ENCODE assay signal across 31 cellular contexts in genomic region chr7:27487509-27487908, GRCh38.
DNase-seq lines count a peak whose midpoint lies in the region; ATAC-seq and TF ChIP-seq lines count a peak whose summit lies in the region.
"Had no signal": no experiment of that assay in that cellular context is flagged by ENCODE, and none has a peak within 500 bp of the region (broad histone marks: within the 10 kb centered on the region; RNA-seq: fewer than 3 reads in every experiment).

No MANE protein-coding gene starts in this region.

- H4K12ac ChIP-seq in trophoblast cell (ENCODE audit: low read depth, low read length), result no peak overlapping the region

- H3K36me3 ChIP-seq in trophoblast cell (ENCODE audit: control insufficient read depth in 1 of 2, insufficient read depth in 2 of 2, low read length in 2 of 2) (no peaks in the 10 kb centered on the region), spleen (no peaks in the 10 kb centered on the region), upper lobe of right lung (no peaks in the 10 kb centered on the region)
- H3K36me3 ChIP-seq: BE2C; BLaER1; BLaER1 treated with 17β-estradiol and CSF1 and Interleukin-3, amounts not matched to agents 10 nM and 100 nM had no signal

- H3K79me1 ChIP-seq in trophoblast cell (ENCODE audit: low read length), result no peaks in the 10 kb centered on the region

- H2BK12ac ChIP-seq in trophoblast cell (ENCODE audit: low read length), result no peak overlapping the region

- no peak overlapping the region for H3K4me2 ChIP-seq in trophoblast cell (ENCODE audit: low read length)
- H3K4me2 ChIP-seq: A549; BLaER1; BLaER1 treated with 17β-estradiol and CSF1 and Interleukin-3, amounts not matched to agents 10 nM and 100 nM had no signal

- H3K9ac ChIP-seq in trophoblast cell (ENCODE audit: low read length), result peak overlapping the region; percentile 66
- H3K9ac ChIP-seq: BLaER1; BLaER1 treated with 17β-estradiol and CSF1 and Interleukin-3, amounts not matched to agents 10 nM and 100 nM had no signal

- no peak overlapping the region for H3K23ac ChIP-seq in trophoblast cell (ENCODE audit: low read length)

- H2AFZ ChIP-seq in trophoblast cell (ENCODE audit: insufficient read depth, low read length, poor library complexity), result no peak overlapping the region

- no peaks in the 10 kb centered on the region for H3K79me2 ChIP-seq in trophoblast cell (ENCODE audit: control insufficient read depth, insufficient read depth, low read length, poor library complexity)

- no peak overlapping the region for H3K27ac ChIP-seq in trophoblast cell (ENCODE audit: low read depth, low read length)
- no peak overlapping the region for H3K27ac ChIP-seq in spleen
- no peak overlapping the region for H3K27ac ChIP-seq in upper lobe of right lung
- H3K27ac ChIP-seq: 22Rv1; A549; BLaER1; BLaER1 treated with 17β-estradiol and CSF1 and Interleukin-3, amounts not matched to agents 10 nM and 100 nM; C4-2B had no signal

- H3K4me1 ChIP-seq in trophoblast cell (ENCODE audit: control insufficient read depth in 1 of 2, insufficient read depth in 2 of 2, low read length in 2 of 2) (no peaks in the 10 kb centered on the region), spleen (no peaks in the 10 kb centered on the region), upper lobe of right lung (no peaks in the 10 kb centered on the region)
- H3K4me1 ChIP-seq: A549; BE2C; BLaER1; BLaER1 treated with 17β-estradiol and CSF1 and Interleukin-3, amounts not matched to agents 10 nM and 100 nM; Caco-2 had no signal

- no CpG with 5 or more reads among the region's 8 CpGs for WGBS in trophoblast cell (ENCODE audit: extremely low coverage, insufficient coverage, insufficient read length)
- 66 to 83% (median 81%) methylated on average over 8 of the region's 8 CpGs for WGBS in spleen, 5 donors

- TF ChIP-seq POLR2A in spleen (IDR thresholded peaks at IDR 0.05), result no peak

- H2BK120ac ChIP-seq in trophoblast cell (ENCODE audit: insufficient read depth, low read length, poor library complexity), result no peak overlapping the region

- DNase-seq in trophoblast cell (no peak), spleen (peak; percentile 54), upper lobe of right lung (peak; percentile 52), activated gamma-delta T cell (lab: John Stamatoyannopoulos, UW) (no peak), pons (ENCODE audit: low spot score) (no peak)
- DNase-seq: 8988T; ACHN; AML-193; BE2C; C1 segment of cervical spinal cord; Caco-2; Calu3; CD4-positive, alpha-beta memory T cell; CD4-positive, alpha-beta T cell; CD4-positive, CD25-positive, alpha-beta regulatory T cell; CD8-positive, alpha-beta memory T cell; CD8-positive, alpha-beta T cell; COR-L47; DMS 273 treated with DMSO at 0.1 percent for 48 hours; DMS153; DMS53; DMS79; DMS79 treated with DMSO at 0.1 percent for 48 hours; DND-41; EL had no signal

- no peak overlapping the region for H2AK5ac ChIP-seq in trophoblast cell (ENCODE audit: low read length)

- H3K4me3 ChIP-seq in trophoblast cell (ENCODE audit: low read depth, low read length) (no peak overlapping the region), spleen (no peak overlapping the region), upper lobe of right lung (no peak overlapping the region)
- H3K4me3 ChIP-seq: A549; BLaER1; BLaER1 treated with 17β-estradiol and CSF1 and Interleukin-3, amounts not matched to agents 10 nM and 100 nM had no signal

- intact Hi-C loops in spleen (cut with DNase I; ENCODE audit: low total_unique reads) (no loop called here), upper lobe of right lung (cut with DNase I) (no loop called here)

- no peak overlapping the region for H3K14ac ChIP-seq in trophoblast cell (ENCODE audit: low read length)

- no peak overlapping the region for H4K91ac ChIP-seq in trophoblast cell (ENCODE audit: low read depth, low read length)

- no peak overlapping the region for H3K18ac ChIP-seq in trophoblast cell (ENCODE audit: low read length)

- H3K4ac ChIP-seq in trophoblast cell (ENCODE audit: low read depth, low read length), result no peak overlapping the region

- H2BK5ac ChIP-seq in trophoblast cell (ENCODE audit: low read depth, low read length, poor library complexity), result no peak overlapping the region

- ATAC-seq in upper lobe of right lung (no peak), HG03196 (IDR thresholded peaks at IDR 0.05; ENCODE audit: unreplicated experiment) (no peak)
- ATAC-seq: A549; CD8-positive, alpha-beta T cell had no signal

- H3K27me3 ChIP-seq in trophoblast cell (ENCODE audit: insufficient read depth, low read length) (no peaks in the 10 kb centered on the region), spleen (replicated peaks in 1 of 7) (peaks cover 0 to 8% (median 0%) of the 10 kb centered on the region in 7 donors), upper lobe of right lung (no peaks in the 10 kb centered on the region)
- H3K27me3 ChIP-seq: BE2C; BLaER1; BLaER1 treated with 17β-estradiol and CSF1 and Interleukin-3, amounts not matched to agents 10 nM and 100 nM had no signal

- H4K8ac ChIP-seq in trophoblast cell (ENCODE audit: low read depth, low read length), result no peak overlapping the region

- H3K9me3 ChIP-seq in trophoblast cell (ENCODE audit: insufficient read depth, low read depth, low read length) (peaks cover 6% of the 10 kb centered on the region), spleen (peaks cover 0 to 14% (median 0%) of the 10 kb centered on the region in 8 donors), upper lobe of right lung (no peaks in the 10 kb centered on the region)
- H3K9me3 ChIP-seq: A549, BE2C, Caco-2 had no signal

- TF ChIP-seq CTCF in spleen (IDR thresholded peaks at IDR 0.05 in 8 of 11, conservative IDR thresholded peaks at IDR 0.05 in 3 of 11), result no peak
- no peak for TF ChIP-seq CTCF in upper lobe of right lung (IDR thresholded peaks at IDR 0.05)

Comparison
In these comparisons a context has a peak if more than half of its experiments do, and no peak if none do; other contexts are left out.
1. DNase-seq: peak in spleen (single experiment) and upper lobe of right lung (single experiment); none in trophoblast cell (0 of 2), activated gamma-delta T cell (single experiment) and pons (single experiment).